1 cellular context compared by ENCODE assay signal in the genomic region with DNA sequence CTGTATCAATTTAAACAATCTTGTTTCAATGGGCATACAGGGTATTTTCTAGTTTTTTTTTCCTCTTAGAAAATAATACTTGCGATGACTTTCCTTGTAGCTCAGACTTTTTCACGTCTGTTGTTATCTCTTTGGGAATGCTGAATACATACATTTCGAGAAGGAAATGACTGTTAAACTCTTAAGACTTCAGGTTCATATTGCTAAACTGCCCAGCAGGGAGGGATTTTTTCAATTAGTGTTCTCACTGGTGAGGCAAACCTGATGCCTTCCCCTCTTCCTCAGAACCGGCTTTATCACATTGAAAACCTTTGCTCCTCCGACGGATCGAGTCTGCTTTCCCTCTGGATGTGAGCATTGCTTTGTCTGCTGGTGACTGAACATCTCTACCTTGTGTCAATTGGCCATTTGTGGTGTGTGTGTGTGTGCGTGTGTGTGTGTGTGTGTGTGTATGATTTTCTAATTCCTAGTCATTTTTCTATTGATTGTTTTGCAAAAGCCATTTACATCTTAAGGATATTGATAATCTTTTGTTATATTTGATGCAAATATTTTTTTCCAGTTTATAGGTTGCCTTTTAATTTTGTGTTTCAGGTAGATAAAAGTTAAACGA.
TF ChIP-seq lines count a peak whose summit lies in the region.

No MANE protein-coding gene starts in this region.

TF ChIP-seq in GM12878, 131 proteins besides CTCF, POLR2A, EP300 and RAD21 (continued from another document and continues in another):
- TF ChIP-seq, protein P1, sequence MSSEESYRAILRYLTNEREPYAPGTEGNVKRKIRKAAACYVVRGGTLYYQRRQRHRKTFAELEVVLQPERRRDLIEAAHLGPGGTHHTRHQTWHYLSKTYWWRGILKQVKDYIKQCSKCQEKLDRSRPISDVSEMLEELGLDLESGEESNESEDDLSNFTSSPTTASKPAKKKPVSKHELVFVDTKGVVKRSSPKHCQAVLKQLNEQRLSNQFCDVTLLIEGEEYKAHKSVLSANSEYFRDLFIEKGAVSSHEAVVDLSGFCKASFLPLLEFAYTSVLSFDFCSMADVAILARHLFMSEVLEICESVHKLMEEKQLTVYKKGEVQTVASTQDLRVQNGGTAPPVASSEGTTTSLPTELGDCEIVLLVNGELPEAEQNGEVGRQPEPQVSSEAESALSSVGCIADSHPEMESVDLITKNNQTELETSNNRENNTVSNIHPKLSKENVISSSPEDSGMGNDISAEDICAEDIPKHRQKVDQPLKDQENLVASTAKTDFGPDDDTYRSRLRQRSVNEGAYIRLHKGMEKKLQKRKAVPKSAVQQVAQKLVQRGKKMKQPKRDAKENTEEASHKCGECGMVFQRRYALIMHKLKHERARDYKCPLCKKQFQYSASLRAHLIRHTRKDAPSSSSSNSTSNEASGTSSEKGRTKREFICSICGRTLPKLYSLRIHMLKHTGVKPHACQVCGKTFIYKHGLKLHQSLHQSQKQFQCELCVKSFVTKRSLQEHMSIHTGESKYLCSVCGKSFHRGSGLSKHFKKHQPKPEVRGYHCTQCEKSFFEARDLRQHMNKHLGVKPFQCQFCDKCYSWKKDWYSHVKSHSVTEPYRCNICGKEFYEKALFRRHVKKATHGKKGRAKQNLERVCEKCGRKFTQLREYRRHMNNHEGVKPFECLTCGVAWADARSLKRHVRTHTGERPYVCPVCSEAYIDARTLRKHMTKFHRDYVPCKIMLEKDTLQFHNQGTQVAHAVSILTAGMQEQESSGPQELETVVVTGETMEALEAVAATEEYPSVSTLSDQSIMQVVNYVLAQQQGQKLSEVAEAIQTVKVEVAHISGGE (CRISPR knock-in tag; IDR thresholded peaks at IDR 0.05): no peak
- TF ChIP-seq RELA (IDR thresholded peaks at IDR 0.05; ENCODE audit: borderline replicate concordance, partially characterized antibody) (no peak), SMARCA5 (IDR thresholded peaks at IDR 0.05) (no peak), PAX8 (IDR thresholded peaks at IDR 0.05) (no peak), TAF1 (IDR thresholded peaks at IDR 0.05; ENCODE audit: borderline replicate concordance, low read depth, low read length) (no peak), NR2C2 (IDR thresholded peaks at IDR 0.05; ENCODE audit: borderline replicate concordance, control insufficient read depth, insufficient read length, low read depth) (no peak), ZNF217 (IDR thresholded peaks at IDR 0.05) (no peak), HDAC2 (IDR thresholded peaks at IDR 0.05) (no peak), WRNIP1 (IDR thresholded peaks at IDR 0.05; ENCODE audit: borderline replicate concordance, low read depth, low read length) (no peak), CHD1 (IDR thresholded peaks at IDR 0.05; ENCODE audit: low read depth, low read length) (no peak), TARDBP (IDR thresholded peaks at IDR 0.05; ENCODE audit: borderline replicate concordance) (no peak), SP1 (IDR thresholded peaks at IDR 0.05; ENCODE audit: low read depth, low read length) (no peak), RAD51 (IDR thresholded peaks at IDR 0.05) (no peak), MTA2 (IDR thresholded peaks at IDR 0.05; ENCODE audit: low read depth) (no peak), BMI1 (IDR thresholded peaks at IDR 0.05; ENCODE audit: borderline replicate concordance) (no peak), SREBF1 (IDR thresholded peaks at IDR 0.05; ENCODE audit: low read length) (no peak), BCL11A (IDR thresholded peaks at IDR 0.05; ENCODE audit: low read depth, low read length) (0 out of 2 replicates have a peak, but pooled peaks have one; percentile 44), POLR2AphosphoS5 (IDR thresholded peaks at IDR 0.05; ENCODE audit: low read length) (no peak; the same call in none of the 2 replicates), ZZZ3 (IDR thresholded peaks at IDR 0.05; ENCODE audit: control insufficient read depth, insufficient read length, low read depth) (no peak), ESRRA (IDR thresholded peaks at IDR 0.05; ENCODE audit: low read length) (no peak), CEBPB (IDR thresholded peaks at IDR 0.05; ENCODE audit: borderline replicate concordance in 1 of 2, low read depth in 2 of 2, low read length in 2 of 2) (no peak), MEF2B (IDR thresholded peaks at IDR 0.05; ENCODE audit: partially characterized antibody, poor library complexity, severe bottlenecking) (no peak), HDAC6 (IDR thresholded peaks at IDR 0.05; ENCODE audit: unreplicated experiment) (no peak), RB1 (IDR thresholded peaks at IDR 0.05; ENCODE audit: borderline replicate concordance) (no peak), KDM1A (IDR thresholded peaks at IDR 0.05; ENCODE audit: borderline replicate concordance) (no peak), CREB1 (IDR thresholded peaks at IDR 0.05; ENCODE audit: low read depth) (no peak), POLR2AphosphoS2 (IDR thresholded peaks at IDR 0.05; ENCODE audit: low read depth, low read length) (0 out of 2 replicates have a peak, but pooled peaks have one; percentile 54), TCF3 (IDR thresholded peaks at IDR 0.05; ENCODE audit: borderline replicate concordance, insufficient read depth, low read depth, low read length) (peak; percentile 58; the same call in 1 of the 2 replicates), ZNF274 (IDR thresholded peaks at IDR 0.05; ENCODE audit: insufficient read depth, insufficient read length) (no peak), SUZ12 (IDR thresholded peaks at IDR 0.05; ENCODE audit: unreplicated experiment) (no peak), POU2F2 (IDR thresholded peaks at IDR 0.05; ENCODE audit: borderline replicate concordance, low read depth, low read length) (peak; percentile 73; the same call in 1 of the 3 replicates), ASH2L (IDR thresholded peaks at IDR 0.05; ENCODE audit: borderline replicate concordance, low read depth) (no peak), ZNF24 (IDR thresholded peaks at IDR 0.05) (no peak), SMC3 (IDR thresholded peaks at IDR 0.05; ENCODE audit: borderline replicate concordance, low read length) (no peak), NFIC (IDR thresholded peaks at IDR 0.05; ENCODE audit: low read depth, low read length) (no peak), NR2C1 (IDR thresholded peaks at IDR 0.05) (no peak), BRCA1 (IDR thresholded peaks at IDR 0.05; ENCODE audit: low read depth, low read length) (no peak), RFX5 (IDR thresholded peaks at IDR 0.05; ENCODE audit: low read depth, low read length) (no peak), KLF5 (IDR thresholded peaks at IDR 0.05; ENCODE audit: partially characterized antibody) (no peak)
- TF ChIP-seq, protein P2, sequence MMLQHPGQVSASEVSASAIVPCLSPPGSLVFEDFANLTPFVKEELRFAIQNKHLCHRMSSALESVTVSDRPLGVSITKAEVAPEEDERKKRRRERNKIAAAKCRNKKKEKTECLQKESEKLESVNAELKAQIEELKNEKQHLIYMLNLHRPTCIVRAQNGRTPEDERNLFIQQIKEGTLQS (IDR thresholded peaks at IDR 0.05; ENCODE audit: borderline replicate concordance, extremely low read depth, low read depth, low read length): no peak
- TF ChIP-seq, protein P3, sequence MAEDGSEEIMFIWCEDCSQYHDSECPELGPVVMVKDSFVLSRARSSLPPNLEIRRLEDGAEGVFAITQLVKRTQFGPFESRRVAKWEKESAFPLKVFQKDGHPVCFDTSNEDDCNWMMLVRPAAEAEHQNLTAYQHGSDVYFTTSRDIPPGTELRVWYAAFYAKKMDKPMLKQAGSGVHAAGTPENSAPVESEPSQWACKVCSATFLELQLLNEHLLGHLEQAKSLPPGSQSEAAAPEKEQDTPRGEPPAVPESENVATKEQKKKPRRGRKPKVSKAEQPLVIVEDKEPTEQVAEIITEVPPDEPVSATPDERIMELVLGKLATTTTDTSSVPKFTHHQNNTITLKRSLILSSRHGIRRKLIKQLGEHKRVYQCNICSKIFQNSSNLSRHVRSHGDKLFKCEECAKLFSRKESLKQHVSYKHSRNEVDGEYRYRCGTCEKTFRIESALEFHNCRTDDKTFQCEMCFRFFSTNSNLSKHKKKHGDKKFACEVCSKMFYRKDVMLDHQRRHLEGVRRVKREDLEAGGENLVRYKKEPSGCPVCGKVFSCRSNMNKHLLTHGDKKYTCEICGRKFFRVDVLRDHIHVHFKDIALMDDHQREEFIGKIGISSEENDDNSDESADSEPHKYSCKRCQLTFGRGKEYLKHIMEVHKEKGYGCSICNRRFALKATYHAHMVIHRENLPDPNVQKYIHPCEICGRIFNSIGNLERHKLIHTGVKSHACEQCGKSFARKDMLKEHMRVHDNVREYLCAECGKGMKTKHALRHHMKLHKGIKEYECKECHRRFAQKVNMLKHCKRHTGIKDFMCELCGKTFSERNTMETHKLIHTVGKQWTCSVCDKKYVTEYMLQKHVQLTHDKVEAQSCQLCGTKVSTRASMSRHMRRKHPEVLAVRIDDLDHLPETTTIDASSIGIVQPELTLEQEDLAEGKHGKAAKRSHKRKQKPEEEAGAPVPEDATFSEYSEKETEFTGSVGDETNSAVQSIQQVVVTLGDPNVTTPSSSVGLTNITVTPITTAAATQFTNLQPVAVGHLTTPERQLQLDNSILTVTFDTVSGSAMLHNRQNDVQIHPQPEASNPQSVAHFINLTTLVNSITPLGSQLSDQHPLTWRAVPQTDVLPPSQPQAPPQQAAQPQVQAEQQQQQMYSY (CRISPR knock-in tag; IDR thresholded peaks at IDR 0.05): no peak
- TF ChIP-seq, protein P4, sequence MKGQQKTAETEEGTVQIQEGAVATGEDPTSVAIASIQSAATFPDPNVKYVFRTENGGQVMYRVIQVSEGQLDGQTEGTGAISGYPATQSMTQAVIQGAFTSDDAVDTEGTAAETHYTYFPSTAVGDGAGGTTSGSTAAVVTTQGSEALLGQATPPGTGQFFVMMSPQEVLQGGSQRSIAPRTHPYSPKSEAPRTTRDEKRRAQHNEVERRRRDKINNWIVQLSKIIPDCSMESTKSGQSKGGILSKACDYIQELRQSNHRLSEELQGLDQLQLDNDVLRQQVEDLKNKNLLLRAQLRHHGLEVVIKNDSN (IDR thresholded peaks at IDR 0.05; ENCODE audit: borderline replicate concordance, extremely low read length, insufficient read depth, low read depth, low read length): no peak
- TF ChIP-seq, protein P5, sequence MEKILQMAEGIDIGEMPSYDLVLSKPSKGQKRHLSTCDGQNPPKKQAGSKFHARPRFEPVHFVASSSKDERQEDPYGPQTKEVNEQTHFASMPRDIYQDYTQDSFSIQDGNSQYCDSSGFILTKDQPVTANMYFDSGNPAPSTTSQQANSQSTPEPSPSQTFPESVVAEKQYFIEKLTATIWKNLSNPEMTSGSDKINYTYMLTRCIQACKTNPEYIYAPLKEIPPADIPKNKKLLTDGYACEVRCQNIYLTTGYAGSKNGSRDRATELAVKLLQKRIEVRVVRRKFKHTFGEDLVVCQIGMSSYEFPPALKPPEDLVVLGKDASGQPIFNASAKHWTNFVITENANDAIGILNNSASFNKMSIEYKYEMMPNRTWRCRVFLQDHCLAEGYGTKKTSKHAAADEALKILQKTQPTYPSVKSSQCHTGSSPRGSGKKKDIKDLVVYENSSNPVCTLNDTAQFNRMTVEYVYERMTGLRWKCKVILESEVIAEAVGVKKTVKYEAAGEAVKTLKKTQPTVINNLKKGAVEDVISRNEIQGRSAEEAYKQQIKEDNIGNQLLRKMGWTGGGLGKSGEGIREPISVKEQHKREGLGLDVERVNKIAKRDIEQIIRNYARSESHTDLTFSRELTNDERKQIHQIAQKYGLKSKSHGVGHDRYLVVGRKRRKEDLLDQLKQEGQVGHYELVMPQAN (conservative IDR thresholded peaks at IDR 0.05): no peak
- TF ChIP-seq, protein P6, sequence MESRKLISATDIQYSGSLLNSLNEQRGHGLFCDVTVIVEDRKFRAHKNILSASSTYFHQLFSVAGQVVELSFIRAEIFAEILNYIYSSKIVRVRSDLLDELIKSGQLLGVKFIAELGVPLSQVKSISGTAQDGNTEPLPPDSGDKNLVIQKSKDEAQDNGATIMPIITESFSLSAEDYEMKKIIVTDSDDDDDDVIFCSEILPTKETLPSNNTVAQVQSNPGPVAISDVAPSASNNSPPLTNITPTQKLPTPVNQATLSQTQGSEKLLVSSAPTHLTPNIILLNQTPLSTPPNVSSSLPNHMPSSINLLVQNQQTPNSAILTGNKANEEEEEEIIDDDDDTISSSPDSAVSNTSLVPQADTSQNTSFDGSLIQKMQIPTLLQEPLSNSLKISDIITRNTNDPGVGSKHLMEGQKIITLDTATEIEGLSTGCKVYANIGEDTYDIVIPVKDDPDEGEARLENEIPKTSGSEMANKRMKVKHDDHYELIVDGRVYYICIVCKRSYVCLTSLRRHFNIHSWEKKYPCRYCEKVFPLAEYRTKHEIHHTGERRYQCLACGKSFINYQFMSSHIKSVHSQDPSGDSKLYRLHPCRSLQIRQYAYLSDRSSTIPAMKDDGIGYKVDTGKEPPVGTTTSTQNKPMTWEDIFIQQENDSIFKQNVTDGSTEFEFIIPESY (IDR thresholded peaks at IDR 0.05): no peak
- TF ChIP-seq, protein P7, sequence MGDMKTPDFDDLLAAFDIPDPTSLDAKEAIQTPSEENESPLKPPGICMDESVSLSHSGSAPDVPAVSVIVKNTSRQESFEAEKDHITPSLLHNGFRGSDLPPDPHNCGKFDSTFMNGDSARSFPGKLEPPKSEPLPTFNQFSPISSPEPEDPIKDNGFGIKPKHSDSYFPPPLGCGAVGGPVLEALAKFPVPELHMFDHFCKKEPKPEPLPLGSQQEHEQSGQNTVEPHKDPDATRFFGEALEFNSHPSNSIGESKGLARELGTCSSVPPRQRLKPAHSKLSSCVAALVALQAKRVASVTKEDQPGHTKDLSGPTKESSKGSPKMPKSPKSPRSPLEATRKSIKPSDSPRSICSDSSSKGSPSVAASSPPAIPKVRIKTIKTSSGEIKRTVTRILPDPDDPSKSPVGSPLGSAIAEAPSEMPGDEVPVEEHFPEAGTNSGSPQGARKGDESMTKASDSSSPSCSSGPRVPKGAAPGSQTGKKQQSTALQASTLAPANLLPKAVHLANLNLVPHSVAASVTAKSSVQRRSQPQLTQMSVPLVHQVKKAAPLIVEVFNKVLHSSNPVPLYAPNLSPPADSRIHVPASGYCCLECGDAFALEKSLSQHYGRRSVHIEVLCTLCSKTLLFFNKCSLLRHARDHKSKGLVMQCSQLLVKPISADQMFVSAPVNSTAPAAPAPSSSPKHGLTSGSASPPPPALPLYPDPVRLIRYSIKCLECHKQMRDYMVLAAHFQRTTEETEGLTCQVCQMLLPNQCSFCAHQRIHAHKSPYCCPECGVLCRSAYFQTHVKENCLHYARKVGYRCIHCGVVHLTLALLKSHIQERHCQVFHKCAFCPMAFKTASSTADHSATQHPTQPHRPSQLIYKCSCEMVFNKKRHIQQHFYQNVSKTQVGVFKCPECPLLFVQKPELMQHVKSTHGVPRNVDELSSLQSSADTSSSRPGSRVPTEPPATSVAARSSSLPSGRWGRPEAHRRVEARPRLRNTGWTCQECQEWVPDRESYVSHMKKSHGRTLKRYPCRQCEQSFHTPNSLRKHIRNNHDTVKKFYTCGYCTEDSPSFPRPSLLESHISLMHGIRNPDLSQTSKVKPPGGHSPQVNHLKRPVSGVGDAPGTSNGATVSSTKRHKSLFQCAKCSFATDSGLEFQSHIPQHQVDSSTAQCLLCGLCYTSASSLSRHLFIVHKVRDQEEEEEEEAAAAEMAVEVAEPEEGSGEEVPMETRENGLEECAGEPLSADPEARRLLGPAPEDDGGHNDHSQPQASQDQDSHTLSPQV (IDR thresholded peaks at IDR 0.05): no peak
- TF ChIP-seq, protein P8, sequence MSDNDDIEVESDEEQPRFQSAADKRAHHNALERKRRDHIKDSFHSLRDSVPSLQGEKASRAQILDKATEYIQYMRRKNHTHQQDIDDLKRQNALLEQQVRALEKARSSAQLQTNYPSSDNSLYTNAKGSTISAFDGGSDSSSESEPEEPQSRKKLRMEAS (IDR thresholded peaks at IDR 0.05; ENCODE audit: low read depth, low read length): no peak
